In the genomic region with DNA sequence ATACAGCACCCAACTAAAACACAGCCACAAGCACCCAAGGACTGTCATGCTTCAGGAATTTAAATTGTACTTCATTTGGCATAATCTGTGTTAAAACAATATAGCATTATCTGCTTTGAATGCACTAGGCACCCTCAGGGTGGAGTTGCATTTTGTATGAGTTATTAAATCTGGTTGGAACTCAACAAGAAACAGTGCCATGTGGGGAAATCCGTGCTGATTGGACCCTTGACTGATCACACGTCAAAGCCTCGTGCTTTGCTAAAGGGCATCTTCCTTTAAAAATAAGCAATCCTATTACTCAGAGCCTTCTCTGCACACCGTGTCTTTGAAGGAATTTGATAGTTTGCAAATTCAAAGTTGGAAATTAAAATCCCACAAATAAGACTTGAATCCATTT, we compare ENCODE assay signal across 13 cellular contexts. TPM values are rescaled to one million over a fixed set of nuclear protein-coding genes. Genes with fewer than 3 reads are reported as not detected.
A peak's percentile ranks its signal among the peaks of the same experiment; 100 is the strongest.
DNase-seq lines count a peak whose midpoint lies in the region; ATAC-seq and TF ChIP-seq lines count a peak whose summit lies in the region.
"Had no signal": no experiment of that assay in that cellular context is flagged by ENCODE, and none has a peak within 500 bp of the region (broad histone marks: within the 10 kb centered on the region; RNA-seq: fewer than 3 reads in every experiment).

No MANE protein-coding gene starts in this region.

- no peaks in the 10 kb centered on the region for H3K36me3 Mint-ChIP-seq in natural killer cell treated with Interleukin-12 subunit alpha and Interleukin-12 subunit beta and Interleukin-15 and Interleukin-18, amount 100 ng/mL, for 72 hours

- peak overlapping the region in 2 of 4 donors; percentile 13 to 22 for H3K27ac ChIP-seq in tibial nerve
- H3K27ac ChIP-seq: colonic mucosa had no signal

- no peak overlapping the region for H3K4me3 ChIP-seq in MG63
- H3K4me3 ChIP-seq in tibial nerve: no peak overlapping the region
- H3K4me3 ChIP-seq: colonic mucosa, transverse colon had no signal

- H3K9me3 Mint-ChIP-seq in natural killer cell treated with Interleukin-12 subunit alpha and Interleukin-12 subunit beta and Interleukin-15 and Interleukin-18, amount 100 ng/mL, for 72 hours: no peaks in the 10 kb centered on the region

- ATAC-seq in natural killer cell treated with Interleukin-12 subunit alpha and Interleukin-12 subunit beta and Interleukin-15 and Interleukin-18, amount 100 ng/mL, for 72 hours: no peak
- no peak for ATAC-seq in HG03354 (IDR thresholded peaks at IDR 0.05; ENCODE audit: poor library complexity, severe bottlenecking, unreplicated experiment)
- no peak for ATAC-seq in HG03520 (IDR thresholded peaks at IDR 0.05; ENCODE audit: unreplicated experiment)

- DNase-seq in AG08396 (ENCODE audit: low spot score) (peak; percentile 44), MG63 (peak; percentile 72), ecto neural progenitor cell (ENCODE audit: low spot score) (peak; percentile 16), NCI-H82 (lab: John Stamatoyannopoulos, UW) (no peak), tibial nerve (ENCODE audit: low spot score in 2 of 2) (no peak)
- DNase-seq in natural killer cell treated with Interleukin-12 subunit alpha and Interleukin-12 subunit beta and Interleukin-15 and Interleukin-18, amount 100 ng/mL, for 72 hours (ENCODE audit: low spot score): no peak
- DNase-seq: activated T-cell treated with anti-CD3 and anti-CD28 coated beads, Interleukin-2, amount 50 U/mL, for 1 hour; colonic mucosa; NCI-H1417 treated with DMSO at 0.1 percent for 48 hours; stimulated activated CD4-positive, alpha-beta T cell treated with anti-CD3 and anti-CD28 coated beads, Interleukin-4, amount 100 ng/mL, for 24 hours; transverse colon had no signal

- H3K4me3 Mint-ChIP-seq in natural killer cell treated with Interleukin-12 subunit alpha and Interleukin-12 subunit beta and Interleukin-15 and Interleukin-18, amount 100 ng/mL, for 72 hours: peak overlapping the region; percentile 39

- H3K9me3 ChIP-seq in MG63 (no peaks in the 10 kb centered on the region), tibial nerve (no peaks in the 10 kb centered on the region)
- H3K9me3 ChIP-seq: colonic mucosa, transverse colon had no signal

- H3K27ac Mint-ChIP-seq in natural killer cell treated with Interleukin-12 subunit alpha and Interleukin-12 subunit beta and Interleukin-15 and Interleukin-18, amount 100 ng/mL, for 72 hours: peak overlapping the region; percentile 8 to 92

- WGBS in tibial nerve, 2 donors: 7 to 10% methylated on average over 4 of the region's 4 CpGs

- no peak for TF ChIP-seq CTCF in tibial nerve (IDR thresholded peaks at IDR 0.05)

- H3K4me1 Mint-ChIP-seq in natural killer cell treated with Interleukin-12 subunit alpha and Interleukin-12 subunit beta and Interleukin-15 and Interleukin-18, amount 100 ng/mL, for 72 hours (ENCODE audit: low read depth in 2 of 2): peaks cover 46 to 73% of the 10 kb centered on the region in 2 donors

- no peak for TF ChIP-seq EP300 in tibial nerve (IDR thresholded peaks at IDR 0.05)

- H3K27me3 ChIP-seq in MG63 (no peaks in the 10 kb centered on the region), tibial nerve (no peaks in the 10 kb centered on the region)
- H3K27me3 ChIP-seq: colonic mucosa, transverse colon had no signal

- H3K36me3 ChIP-seq in MG63: peaks cover 2% of the 10 kb centered on the region; the same call in 1 of the 2 replicates
- H3K36me3 ChIP-seq in tibial nerve: no peaks in the 10 kb centered on the region
- H3K36me3 ChIP-seq: colonic mucosa, transverse colon had no signal

- peaks cover 0 to 63% (median 14%) of the 10 kb centered on the region in 4 donors for H3K4me1 ChIP-seq in tibial nerve
- H3K4me1 ChIP-seq: colonic mucosa had no signal

- TF ChIP-seq POLR2A in tibial nerve (IDR thresholded peaks at IDR 0.05): no peak

- H3K27me3 Mint-ChIP-seq in natural killer cell treated with Interleukin-12 subunit alpha and Interleukin-12 subunit beta and Interleukin-15 and Interleukin-18, amount 100 ng/mL, for 72 hours: no peaks in the 10 kb centered on the region

RNA-seq across cellular contexts. Expression of gene IGFBP7, which starts 35.4 kb away (rescaled TPM):
- total RNA-seq in MG63 (2014; rRNA removed; shearing (Covaris generic); ENCODE audit: low replicate concordance): 332 and 410 TPM in 2 replicates
- total RNA-seq in natural killer cell treated with Interleukin-12 subunit alpha and Interleukin-12 subunit beta and Interleukin-15 and Interleukin-18, amount 100 ng/mL, for 72 hours: 10 to 100 TPM; 11.7 to 82.1 TPM
- 1,000 to 10,000 TPM; 1,415 to 3,184 (median 2,179) TPM for total RNA-seq in tibial nerve

Comparison
In these comparisons a context has a peak if more than half of its experiments do, and no peak if none do; other contexts are left out.
1. DNase-seq: peak in AG08396 (single experiment), MG63 (single experiment) and ecto neural progenitor cell (single experiment); none in natural killer cell treated with Interleukin-12 subunit alpha and Interleukin-12 subunit beta and Interleukin-15 and Interleukin-18, amount 100 ng/mL, for 72 hours (single experiment), NCI-H82 (single experiment) and tibial nerve (0 of 2).